In genomic region chr17:66091440-66092080, GRCh38 we compare ENCODE assay signal across 17 cellular contexts.
DNase-seq lines count a peak whose midpoint lies in the region; ATAC-seq, FAIRE-seq and TF ChIP-seq lines count a peak whose summit lies in the region.
"Had no signal": no experiment of that assay in that cellular context is flagged by ENCODE, and none has a peak within 500 bp of the region (broad histone marks: within the 10 kb centered on the region; RNA-seq: fewer than 3 reads in every experiment).

No MANE protein-coding gene starts in this region.

- H3K9me3 ChIP-seq in mucosa of descending colon = peaks cover 15% of the 10 kb centered on the region

- no peak for TF ChIP-seq CTCF in mucosa of descending colon (IDR thresholded peaks at IDR 0.05)
- TF ChIP-seq CTCF in lower leg skin (IDR thresholded peaks at IDR 0.05) = no peak

- no peaks in the 10 kb centered on the region for H3K36me3 ChIP-seq in mucosa of descending colon (ENCODE audit: low read depth)

- ATAC-seq in mucosa of descending colon (peak; percentile 82), GM18870 (IDR thresholded peaks at IDR 0.05; ENCODE audit: unreplicated experiment) (no peak)
- ATAC-seq: A549, GM12878, GM23338 had no signal

- no peaks in the 10 kb centered on the region for H3K4me1 ChIP-seq in mucosa of descending colon (ENCODE audit: low read depth)
- H3K4me1 ChIP-seq: A549 had no signal

- TF ChIP-seq POLR2A in lower leg skin (IDR thresholded peaks at IDR 0.05) = no peak

- H3K4me3 ChIP-seq in mucosa of descending colon = no peak overlapping the region
- no peak overlapping the region for H3K4me3 ChIP-seq in lower leg skin (ENCODE audit: low read depth, poor library complexity, severe bottlenecking)
- H3K4me3 ChIP-seq: A549, GM12878, GM23338 had no signal

- FAIRE-seq in endometrium (lab: Jason Lieb, UNC) = peak; percentile 48
- FAIRE-seq: GM12878, GM19239 had no signal

- 88 to 90% methylated on average over 3 of the region's 3 CpGs for WGBS in lower leg skin, 2 donors

- intact Hi-C loops in mucosa of descending colon (cut with DNase I, micrococcal nuclease) = no loop called here
- intact Hi-C loops in lower leg skin (cut with DNase I; ENCODE audit: low total_unique reads) = no loop called here

- peak; percentile 81 for DNase-seq in HT-29 (ENCODE audit: low spot score)
- DNase-seq in mucosa of descending colon = no peak
- no peak for DNase-seq in GDM1 (lab: John Stamatoyannopoulos, UW)
- DNase-seq in lower leg skin (ENCODE audit: low spot score in 2 of 2) = no peak
- DNase-seq in NCI-H345 treated with DMSO at 0.1 percent for 48 hours (lab: John Stamatoyannopoulos, UW; ENCODE audit: unreplicated experiment) = no peak
- DNase-seq: AML-193; CD4-positive, alpha-beta memory T cell; DMS153; DMS79; H7; KG1 had no signal
